In genomic region chr7:116229359-116229758, GRCh38 we compare ENCODE assay signal across 1 cellular context.
TF ChIP-seq lines count a peak whose summit lies in the region.

No MANE protein-coding gene starts in this region.

TF ChIP-seq in HepG2, 621 proteins besides CTCF, POLR2A, EP300 and RAD21 (continued from another document):
- no peak for TF ChIP-seq ZBTB10 (CRISPR knock-in tag; IDR thresholded peaks at IDR 0.05; ENCODE audit: borderline replicate concordance)
